ENCODE assay signal across 9 cellular contexts in the genomic region with DNA sequence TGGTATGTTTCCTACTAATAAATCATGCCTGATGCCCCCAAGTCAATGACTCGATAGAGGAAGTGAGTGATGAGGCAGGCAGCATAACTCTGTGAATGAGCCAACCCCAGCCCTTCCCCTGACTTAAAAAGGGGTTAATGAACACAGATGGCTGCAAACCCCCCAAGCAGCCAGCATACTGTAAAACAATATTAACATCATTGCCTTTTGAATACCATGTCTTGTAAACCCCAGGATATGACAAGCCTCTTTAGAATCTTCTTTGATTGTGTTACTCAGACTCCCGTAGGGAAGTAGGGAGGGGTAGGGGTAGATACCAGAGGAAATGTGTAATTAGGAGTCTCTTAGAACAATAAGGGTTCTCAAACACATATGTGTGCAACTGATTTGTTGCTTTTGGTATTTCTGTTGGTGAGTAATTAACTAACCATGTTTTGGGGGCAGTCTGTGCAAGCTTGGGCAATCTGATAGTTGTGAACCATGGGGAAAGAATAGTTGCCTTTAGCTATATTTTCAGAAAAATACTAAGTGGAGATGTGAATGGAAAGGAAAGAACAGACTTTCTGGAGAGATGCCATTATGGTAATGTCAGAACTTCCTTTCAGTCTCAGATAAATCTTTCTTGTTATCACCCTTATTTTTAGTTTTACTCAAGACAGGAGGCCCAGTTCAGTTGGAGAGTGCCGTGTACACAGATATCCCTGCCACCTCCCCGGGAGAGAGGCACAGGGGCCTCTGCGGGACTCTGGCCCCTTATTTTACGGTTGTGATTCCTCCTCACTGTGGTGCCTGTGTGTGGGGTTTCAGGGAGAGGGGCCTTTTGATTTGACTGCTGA.
DNase-seq lines count a peak whose midpoint lies in the region; ATAC-seq and TF ChIP-seq lines count a peak whose summit lies in the region.
"Had no signal": no experiment of that assay in that cellular context is flagged by ENCODE, and none has a peak within 500 bp of the region (broad histone marks: within the 10 kb centered on the region; RNA-seq: fewer than 3 reads in every experiment).

No MANE protein-coding gene starts in this region.

- no peaks in the 10 kb centered on the region for H3K79me2 ChIP-seq in fibroblast of lung (ENCODE audit: control insufficient read depth, insufficient read depth, low read length)

- DNase-seq in GM03348 (ENCODE audit: low spot score) (peak; percentile 88), RPMI7951 (ENCODE audit: low read depth) (peak; percentile 99), fibroblast of lung (ENCODE audit: low read depth in 2 of 2) (peak; percentile 80 to 100), omental fat pad (ENCODE audit: low spot score) (no peak), NCI-H2196 treated with DMSO at 0.1 percent for 48 hours (lab: John Stamatoyannopoulos, UW; ENCODE audit: unreplicated experiment) (no peak), NCI-H2107 (lab: John Stamatoyannopoulos, UW) (no peak)
- DNase-seq in stimulated activated CD4-positive, alpha-beta T cell treated with anti-CD3 and anti-CD28 coated beads, Interleukin-4, amount 100 ng/mL, for 1 hour, result no peak
- DNase-seq: NCI-H1436 had no signal

- H3K9me3 ChIP-seq in fibroblast of lung (ENCODE audit: control insufficient read depth, insufficient read depth, low read depth, low read length), result no peaks in the 10 kb centered on the region

- H3K36me3 ChIP-seq in fibroblast of lung (ENCODE audit: control insufficient read depth, insufficient read depth, low read length), result no peaks in the 10 kb centered on the region

- peak overlapping the region; percentile 60 for H3K9ac ChIP-seq in fibroblast of lung (ENCODE audit: insufficient read depth, low read length)

- TF ChIP-seq CTCF in fibroblast of lung (conservative IDR thresholded peaks at IDR 0.05 in 1 of 2, IDR thresholded peaks at IDR 0.05 in 1 of 2; ENCODE audit: low read depth in 1 of 2, low read length in 2 of 2), result no peak
- no peak for TF ChIP-seq CTCF in omental fat pad (IDR thresholded peaks at IDR 0.05)

- H3K27me3 ChIP-seq in fibroblast of lung (ENCODE audit: control insufficient read depth, insufficient read depth, low read length), result no peaks in the 10 kb centered on the region

- H3K4me2 ChIP-seq in fibroblast of lung (ENCODE audit: extremely low read depth, insufficient read depth, low read length), result peak overlapping the region; percentile 73

- ATAC-seq in omental fat pad (ENCODE audit: low FRiP score) (peak; percentile 71), HG02642 (IDR thresholded peaks at IDR 0.05; ENCODE audit: poor library complexity, unreplicated experiment) (no peak)

- peaks cover 28% of the 10 kb centered on the region for H3K4me1 ChIP-seq in fibroblast of lung (ENCODE audit: control insufficient read depth, extremely low read depth, insufficient read depth, low read length)

- peak overlapping the region; percentile 96 for H3K27ac ChIP-seq in fibroblast of lung (ENCODE audit: insufficient read depth, low read length)

- H4K20me1 ChIP-seq in fibroblast of lung (ENCODE audit: control insufficient read depth, extremely low read depth, insufficient read depth, low read length), result no peaks in the 10 kb centered on the region

- peak overlapping the region in 1 of 4 experiments; percentile 3 for H3K4me3 ChIP-seq in fibroblast of lung (replicated peaks in 1 of 4; ENCODE audit: control extremely low read depth in 1 of 4, insufficient read depth in 1 of 4, low read depth in 3 of 4, low read length in 4 of 4)

- no peak overlapping the region for H2AFZ ChIP-seq in fibroblast of lung (ENCODE audit: low read length)

Comparison
In these comparisons a context has a peak if more than half of its experiments do, and no peak if none do; other contexts are left out.
1. DNase-seq: peak in GM03348 (single experiment), RPMI7951 (single experiment) and fibroblast of lung (2 of 2); none in omental fat pad (single experiment), NCI-H2196 treated with DMSO at 0.1 percent for 48 hours (single experiment), stimulated activated CD4-positive, alpha-beta T cell treated with anti-CD3 and anti-CD28 coated beads, Interleukin-4, amount 100 ng/mL, for 1 hour (single experiment) and NCI-H2107 (single experiment).